In genomic region chr15:96209285-96209735, GRCh38 we compare ENCODE assay signal across 28 cellular contexts.
DNase-seq lines count a peak whose midpoint lies in the region; ATAC-seq, FAIRE-seq and TF ChIP-seq lines count a peak whose summit lies in the region.
"Had no signal": no experiment of that assay in that cellular context is flagged by ENCODE, and none has a peak within 500 bp of the region (broad histone marks: within the 10 kb centered on the region; RNA-seq: fewer than 3 reads in every experiment).

No MANE protein-coding gene starts in this region.

- H3K4me1 Mint-ChIP-seq in progenitor cell of endocrine pancreas (ENCODE audit: low read depth) = peaks cover 15% of the 10 kb centered on the region
- no peaks in the 10 kb centered on the region for H3K4me1 Mint-ChIP-seq in activated naive CD4-positive, alpha-beta T cell treated with anti-CD3 and anti-CD28 coated beads, Interleukin-2, amount 10 ng/mL, durations not matched to agents 7 days and 5 days
- H3K4me1 Mint-ChIP-seq: activated naive CD8-positive, alpha-beta T cell treated with anti-CD3 and anti-CD28 coated beads, Interleukin-2, amount 50 U/mL, for 24 hours; stimulated activated effector memory CD8-positive, alpha-beta T cell treated with anti-CD3 and anti-CD28 coated beads, Interleukin-12 subunit alpha, Interleukin-12 subunit beta, amount 100 ng/mL, for 72 hours had no signal

- DNase-seq in GM12891 (ENCODE audit: insufficient read length, low spot score) (no peak), K562 (ENCODE audit: extremely low read depth in 1 of 4, low spot score in 3 of 4) (no peak), left lung (no peak), progenitor cell of endocrine pancreas (ENCODE audit: low spot score, unreplicated experiment) (no peak), NCI-H524 (lab: John Stamatoyannopoulos, UW) (no peak), NCI-H2081 (lab: John Stamatoyannopoulos, UW) (no peak)
- no peak for DNase-seq in activated naive CD4-positive, alpha-beta T cell treated with anti-CD3 and anti-CD28 coated beads, Interleukin-2, amount 10 ng/mL, durations not matched to agents 7 days and 5 days
- DNase-seq: activated CD4-positive, alpha-beta T cell treated with anti-CD3 and anti-CD28 coated beads for 48 hours; activated CD8-positive, alpha-beta memory T cell treated with anti-CD3 and anti-CD28 coated beads for 24 hours; activated effector memory CD4-positive, alpha-beta T cell treated with anti-CD3 and anti-CD28 coated beads, Interleukin-2, amount 50 U/mL, for 16 hours; activated naive CD8-positive, alpha-beta T cell treated with anti-CD3 and anti-CD28 coated beads, Interleukin-2, amount 50 U/mL, for 24 hours; C1 segment of cervical spinal cord; dermis blood vessel endothelial cell; DND-41; Kasumi-1; MV-4-11; NCI-H2171; NCI-H510A treated with DMSO at 0.1 percent for 48 hours; PC-9; retina; Right ventricle myocardium superior; stimulated activated CD4-positive, alpha-beta T cell treated with anti-CD3 and anti-CD28 coated beads, Interleukin-4, amount 100 ng/mL, for 24 hours; substantia nigra had no signal

- no peaks in the 10 kb centered on the region for H4K20me1 ChIP-seq in K562 (replicated peaks; ENCODE audit: control insufficient read depth, insufficient read depth, low read length)

- H3K9me3 ChIP-seq in K562 (replicated peaks; ENCODE audit: control insufficient read depth, insufficient read depth, low read depth, low read length) (peaks cover 2% of the 10 kb centered on the region; the same call in 1 of the 2 replicates), left lung (peaks cover 0 to 2% of the 10 kb centered on the region in 2 donors)

- no peak for TF ChIP-seq POLR2A in GM12891 (IDR thresholded peaks at IDR 0.05; ENCODE audit: low read depth, low read length)
- no peak for TF ChIP-seq POLR2A in K562 (conservative IDR thresholded peaks at IDR 0.05)

- H3K9me1 ChIP-seq in K562 (ENCODE audit: control insufficient read depth, insufficient read depth, low read length) = no peaks in the 10 kb centered on the region

- FAIRE-seq in GM12891 (lab: Jason Lieb, UNC) (peak; percentile 13), K562 (lab: Jason Lieb, UNC) (no peak)
- FAIRE-seq: HTR-8/SVneo had no signal

- in situ Hi-C loops in K562 (cut with MboI) = no loop called here

- H3K9ac ChIP-seq in K562 (ENCODE audit: insufficient read depth in 1 of 2, low read depth in 2 of 2, low read length in 2 of 2) = peak overlapping the region in 1 of 2 experiments; percentile 20; a peak in 1 of 4 replicates

- H3K27ac Mint-ChIP-seq in progenitor cell of endocrine pancreas = peak overlapping the region; percentile 87
- H3K27ac Mint-ChIP-seq in activated naive CD4-positive, alpha-beta T cell treated with anti-CD3 and anti-CD28 coated beads, Interleukin-2, amount 10 ng/mL, durations not matched to agents 7 days and 5 days = no peak overlapping the region
- H3K27ac Mint-ChIP-seq: activated naive CD8-positive, alpha-beta T cell treated with anti-CD3 and anti-CD28 coated beads, Interleukin-2, amount 50 U/mL, for 24 hours; stimulated activated effector memory CD8-positive, alpha-beta T cell treated with anti-CD3 and anti-CD28 coated beads, Interleukin-12 subunit alpha, Interleukin-12 subunit beta, amount 100 ng/mL, for 72 hours; T-helper 2 cell treated with Interferon-gamma antibody and Interleukin-4, amounts not matched to agents 5 μg/mL and 100 μg/mL, for 36 hours had no signal

- H3K36me3 Mint-ChIP-seq in progenitor cell of endocrine pancreas (ENCODE audit: insufficient read depth) = no peaks in the 10 kb centered on the region
- H3K36me3 Mint-ChIP-seq in activated naive CD4-positive, alpha-beta T cell treated with anti-CD3 and anti-CD28 coated beads, Interleukin-2, amount 10 ng/mL, durations not matched to agents 7 days and 5 days = no peaks in the 10 kb centered on the region
- H3K36me3 Mint-ChIP-seq: stimulated activated effector memory CD8-positive, alpha-beta T cell treated with anti-CD3 and anti-CD28 coated beads, Interleukin-12 subunit alpha, Interleukin-12 subunit beta, amount 100 ng/mL, for 72 hours had no signal

- POLR2A ChIA-PET in K562 (lab: Yijun Ruan, JAX) = no interaction called here

- 0 out of 2 replicates have a peak overlapping the region, but pooled peaks have one; percentile 4 for H2AFZ ChIP-seq in K562 (ENCODE audit: low read depth, low read length)
- H2AFZ ChIP-seq: PC-9 had no signal

- peak overlapping the region; percentile 34 for H3K4me3 Mint-ChIP-seq in progenitor cell of endocrine pancreas (ENCODE audit: low read depth)
- no peak overlapping the region for H3K4me3 Mint-ChIP-seq in activated naive CD4-positive, alpha-beta T cell treated with anti-CD3 and anti-CD28 coated beads, Interleukin-2, amount 10 ng/mL, durations not matched to agents 7 days and 5 days
- H3K4me3 Mint-ChIP-seq: activated naive CD8-positive, alpha-beta T cell treated with anti-CD3 and anti-CD28 coated beads, Interleukin-2, amount 50 U/mL, for 24 hours; stimulated activated effector memory CD8-positive, alpha-beta T cell treated with anti-CD3 and anti-CD28 coated beads, Interleukin-12 subunit alpha, Interleukin-12 subunit beta, amount 100 ng/mL, for 72 hours; T-helper 2 cell treated with Interferon-gamma antibody and Interleukin-4, amounts not matched to agents 5 μg/mL and 100 μg/mL, for 36 hours had no signal

- intact Hi-C loops in K562 (cut with micrococcal nuclease) (no loop called here), left lung (cut with DNase I) (no loop called here)

- TF ChIP-seq RAD21 in K562 (CRISPR knock-in tag; conservative IDR thresholded peaks at IDR 0.05 in 1 of 2, IDR thresholded peaks at IDR 0.05 in 1 of 2) = no peak

- H3K9me3 Mint-ChIP-seq in progenitor cell of endocrine pancreas (ENCODE audit: low read depth) = peaks cover 4% of the 10 kb centered on the region
- H3K9me3 Mint-ChIP-seq in activated naive CD4-positive, alpha-beta T cell treated with anti-CD3 and anti-CD28 coated beads, Interleukin-2, amount 10 ng/mL, durations not matched to agents 7 days and 5 days = peaks cover 9% of the 10 kb centered on the region
- H3K9me3 Mint-ChIP-seq: activated naive CD8-positive, alpha-beta T cell treated with anti-CD3 and anti-CD28 coated beads, Interleukin-2, amount 50 U/mL, for 24 hours had no signal

- H3K4me1 ChIP-seq in K562 (replicated peaks in 1 of 2; ENCODE audit: control insufficient read depth in 2 of 2, insufficient read depth in 2 of 2, low read length in 2 of 2) (no peaks in the 10 kb centered on the region), left lung (no peaks in the 10 kb centered on the region)

- peaks cover 27% of the 10 kb centered on the region for H3K27me3 Mint-ChIP-seq in progenitor cell of endocrine pancreas
- H3K27me3 Mint-ChIP-seq in activated naive CD4-positive, alpha-beta T cell treated with anti-CD3 and anti-CD28 coated beads, Interleukin-2, amount 10 ng/mL, durations not matched to agents 7 days and 5 days = no peaks in the 10 kb centered on the region

- H3K79me2 ChIP-seq in K562 (ENCODE audit: control insufficient read depth, insufficient read depth, low read length) = no peaks in the 10 kb centered on the region

- H3K4me2 ChIP-seq in K562 (ENCODE audit: insufficient read depth, low read length) = no peak overlapping the region
- H3K4me2 ChIP-seq: PC-9 had no signal

- TF ChIP-seq CTCF in K562 (IDR thresholded peaks at IDR 0.05 in 2 of 3, conservative IDR thresholded peaks at IDR 0.05 in 1 of 3; ENCODE audit: insufficient read depth in 2 of 3, low read depth in 1 of 3, low read length in 3 of 3) = no peak
- TF ChIP-seq CTCF in left lung (IDR thresholded peaks at IDR 0.05) = no peak
- no peak for TF ChIP-seq CTCF in progenitor cell of endocrine pancreas (IDR thresholded peaks at IDR 0.05; ENCODE audit: unreplicated experiment)

- CTCF ChIA-PET in K562 (lab: Yijun Ruan, JAX; ENCODE audit: low intra/inter-chr PET ratio) = no interaction called here
- CTCF ChIA-PET in activated naive CD4-positive, alpha-beta T cell treated with anti-CD3 and anti-CD28 coated beads, Interleukin-2, amount 10 ng/mL, durations not matched to agents 7 days and 5 days (lab: Charles Lee) = no interaction called here

- no peak for TF ChIP-seq EP300 in K562 (IDR thresholded peaks at IDR 0.05; ENCODE audit: low read length)

- ATAC-seq in K562 (no peak), left lung (peak; percentile 69), GM21723 (IDR thresholded peaks at IDR 0.05; ENCODE audit: unreplicated experiment) (no peak)
- ATAC-seq: activated naive CD8-positive, alpha-beta T cell treated with anti-CD3 and anti-CD28 coated beads, Interleukin-2, amount 50 U/mL, for 24 hours; stimulated activated effector memory CD8-positive, alpha-beta T cell treated with anti-CD3 and anti-CD28 coated beads, Interleukin-12 subunit alpha, Interleukin-12 subunit beta, amount 100 ng/mL, for 72 hours had no signal

- no TSS peak for BruUV-seq in K562 (replicated peaks; lab: Mats Ljungman, UMichigan)

- H3K27ac ChIP-seq in K562 (ENCODE audit: extremely low read depth, low read depth, low read length) (no peak overlapping the region), left lung (no peak overlapping the region)
- H3K27ac ChIP-seq: PC-9, VCaP had no signal

- H3K36me3 ChIP-seq in K562 (ENCODE audit: control insufficient read depth, insufficient read depth, low read length) (no peaks in the 10 kb centered on the region; the same call in 2 of the 3 replicates), left lung (no peaks in the 10 kb centered on the region)

- H3K27me3 ChIP-seq in K562 (ENCODE audit: control insufficient read depth in 2 of 2, insufficient read depth in 2 of 2, low read length in 2 of 2) (no peaks in the 10 kb centered on the region), left lung (no peaks in the 10 kb centered on the region)

- H3K4me3 ChIP-seq in K562 = no peak overlapping the region
- no peak overlapping the region for H3K4me3 ChIP-seq in left lung
- H3K4me3 ChIP-seq: PC-9 had no signal

- WGBS in K562 (ENCODE audit: insufficient coverage, low coverage, missing lambda C conversion rate) = 78% methylated on average over 6 of the region's 8 CpGs

TF ChIP-seq in GM12891, 5 proteins besides CTCF, POLR2A, EP300 and RAD21:
- TF ChIP-seq POU2F2 (IDR thresholded peaks at IDR 0.05; ENCODE audit: low read depth, low read length) = no peak
- no peak for TF ChIP-seq SPI1 (IDR thresholded peaks at IDR 0.05; ENCODE audit: low read depth, low read length)
- no peak for TF ChIP-seq POLR2AphosphoS5 (IDR thresholded peaks at IDR 0.05; ENCODE audit: low read depth, low read length)

TF ChIP-seq in K562, 482 proteins besides CTCF, POLR2A, EP300 and RAD21 (continues in another document):
- TF ChIP-seq CBX1 (IDR thresholded peaks at IDR 0.05; ENCODE audit: low read depth) = no peak
- TF ChIP-seq KAT2B (IDR thresholded peaks at IDR 0.05; ENCODE audit: low read depth, low read length) = no peak
- TF ChIP-seq BDP1 (IDR thresholded peaks at IDR 0.05; ENCODE audit: insufficient read depth, insufficient read length) = no peak
- no peak for TF ChIP-seq FOXA3 (CRISPR knock-in tag; conservative IDR thresholded peaks at IDR 0.05 in 1 of 2, IDR thresholded peaks at IDR 0.05 in 1 of 2)
